Comparison of ENCODE assay signal across 8 cellular contexts in genomic region chr20:31543966-31544598, GRCh38. TPM values are rescaled to one million over a fixed set of nuclear protein-coding genes. Genes with fewer than 3 reads are reported as not detected.
DNase-seq lines count a peak whose midpoint lies in the region; ATAC-seq, FAIRE-seq and TF ChIP-seq lines count a peak whose summit lies in the region.

No MANE protein-coding gene starts in this region.

- H3K27ac Mint-ChIP-seq in natural killer cell, result peak overlapping the region; percentile 41 to 96

- peaks cover 31 to 47% of the 10 kb centered on the region in 2 donors for H3K4me1 Mint-ChIP-seq in natural killer cell

- peaks cover 2% of the 10 kb centered on the region for H3K36me3 Mint-ChIP-seq in natural killer cell

- H3K9me3 Mint-ChIP-seq in natural killer cell, result no peaks in the 10 kb centered on the region

- POLR2A ChIA-PET in BJ (lab: Charles Lee), result no interaction called here

- no peak for FAIRE-seq in frontal cortex (lab: Jason Lieb, UNC)

- H3K27me3 Mint-ChIP-seq in natural killer cell (ENCODE audit: low read depth in 2 of 2), result no peaks in the 10 kb centered on the region

- H3K4me3 Mint-ChIP-seq in natural killer cell, result no peak overlapping the region

- H3K9me3 ChIP-seq in ectodermal cell (ENCODE audit: control insufficient read depth, low read length), result no peaks in the 10 kb centered on the region

- TF ChIP-seq CTCF in BJ (IDR thresholded peaks at IDR 0.05; ENCODE audit: insufficient read depth, low read depth, low read length), result no peak
- TF ChIP-seq CTCF in natural killer cell (IDR thresholded peaks at IDR 0.05), result no peak

- DNase-seq in BJ (ENCODE audit: low read depth) (peak; percentile 98), NCI-H226 (peak; percentile 47), natural killer cell (no peak), OCI-M1 (lab: John Stamatoyannopoulos, UW) (no peak), SW480 (ENCODE audit: low spot score) (no peak), frontal cortex (ENCODE audit: low spot score in 2 of 2) (no peak)

- H3K27ac ChIP-seq in ectodermal cell (ENCODE audit: insufficient read depth, low read depth, low read length, poor library complexity, severe bottlenecking), result peak overlapping the region; percentile 16

- no peaks in the 10 kb centered on the region for H3K4me1 ChIP-seq in ectodermal cell (ENCODE audit: control insufficient read depth, insufficient read depth, low read length)

- intact Hi-C loops in natural killer cell (cut with micrococcal nuclease), result no loop called here

- peaks cover 9% of the 10 kb centered on the region for H3K36me3 ChIP-seq in BJ (ENCODE audit: control insufficient read depth, insufficient read depth, low read length)
- H3K36me3 ChIP-seq in ectodermal cell (ENCODE audit: control insufficient read depth, insufficient read depth, low read length), result peaks cover 10% of the 10 kb centered on the region

- CTCF ChIA-PET in BJ (lab: Yijun Ruan, JAX), result interaction anchor here (0.6 to 13.7 kb wide), 7 partner anchors 15 to 265 kb away, joined by 3 to 162 read pairs (median 3); partner anchors contain the start of gene ID1

- no peaks in the 10 kb centered on the region for H3K27me3 ChIP-seq in BJ (ENCODE audit: control insufficient read depth, insufficient read depth, low read length)
- no peaks in the 10 kb centered on the region for H3K27me3 ChIP-seq in ectodermal cell (ENCODE audit: control insufficient read depth, insufficient read depth, low read length, poor library complexity, severe bottlenecking)

- H3K4me3 ChIP-seq in BJ (ENCODE audit: low read depth, low read length) (no peak overlapping the region), ectodermal cell (ENCODE audit: insufficient read depth, low read depth, low read length) (no peak overlapping the region)

- 84 to 87% methylated on average over 1 of the region's 1 CpG for WGBS in ectodermal cell, 2 experiments

- ATAC-seq in natural killer cell (no peak), HG03469 (IDR thresholded peaks at IDR 0.05; ENCODE audit: unreplicated experiment) (no peak)

RNA-seq across cellular contexts. Expression of gene HM13, which starts 29.8 kb away (rescaled TPM):
- 236 and 324 TPM in 2 replicates for polyA plus RNA-seq in BJ (2011; rRNA removed)
- polyA minus RNA-seq in BJ (2011; rRNA and poly(A)+ RNA removed), result 125 and 183 TPM in 2 replicates
- 117 TPM for polyA plus RNA-seq in ectodermal cell (2013, experiment 1 of 4)
- polyA plus RNA-seq in ectodermal cell (2013, experiment 2 of 4), result 120 TPM
- polyA plus RNA-seq in ectodermal cell (2013, experiment 3 of 4), result 85.6 TPM
- 95.1 TPM for polyA plus RNA-seq in ectodermal cell (2013, experiment 4 of 4)
- 100 to 1,000 TPM in 2 of 3 donors, 10 to 100 TPM in 1; 97.5 to 135 (median 104) TPM for total RNA-seq in natural killer cell
- 26.1 TPM for total RNA-seq in frontal cortex

Comparison
In these comparisons a context has a peak if more than half of its experiments do, and no peak if none do; other contexts are left out.
1. DNase-seq: peak in BJ (single experiment) and NCI-H226 (single experiment); none in natural killer cell (single experiment), OCI-M1 (single experiment), SW480 (single experiment) and frontal cortex (0 of 2).